Comparison of ENCODE assay signal across 14 cellular contexts in genomic region chr2:17166506-17166905, GRCh38.
DNase-seq lines count a peak whose midpoint lies in the region; ATAC-seq and TF ChIP-seq lines count a peak whose summit lies in the region.
"Had no signal": no experiment of that assay in that cellular context is flagged by ENCODE, and none has a peak within 500 bp of the region (broad histone marks: within the 10 kb centered on the region; RNA-seq: fewer than 3 reads in every experiment).

No MANE protein-coding gene starts in this region.

- ATAC-seq in HG03520 (IDR thresholded peaks at IDR 0.05; ENCODE audit: unreplicated experiment): no peak
- no peak for ATAC-seq in HG02623 (IDR thresholded peaks at IDR 0.05; ENCODE audit: unreplicated experiment)
- ATAC-seq: natural killer cell had no signal

- H3K4me3 ChIP-seq in LNCaP clone FGC (ENCODE audit: low read depth, low read length): no peak overlapping the region

- DNase-seq in ELR (ENCODE audit: low read depth) (peak; percentile 35), LNCaP clone FGC (ENCODE audit: low read depth) (peak; percentile 50), amniotic epithelial cell (ENCODE audit: low read depth) (peak; percentile 70), left kidney (ENCODE audit: low read depth, low spot score) (peak; percentile 68), SIG-M5 (lab: John Stamatoyannopoulos, UW) (no peak), NK-92 (lab: John Stamatoyannopoulos, UW; ENCODE audit: unreplicated experiment) (no peak)
- DNase-seq: activated CD4-positive, alpha-beta memory T cell treated with anti-CD3 and anti-CD28 coated beads for 36 hours; effector CD8-positive, alpha-beta T cell; natural killer cell; NCI-H2171 treated with DMSO at 0.1 percent for 48 hours; stimulated activated CD4-positive, alpha-beta T cell treated with anti-CD3 and anti-CD28 coated beads, Interleukin-15, amount 100 ng/mL, for 24 hours; stimulated activated naive CD4-positive, alpha-beta T cell had no signal

- no peak for TF ChIP-seq CTCF in LNCaP clone FGC (IDR thresholded peaks at IDR 0.05; ENCODE audit: control insufficient read depth, extremely low read depth, insufficient read depth)

Comparison
In these comparisons a context has a peak if more than half of its experiments do, and no peak if none do; other contexts are left out.
1. DNase-seq: peak in ELR (single experiment), LNCaP clone FGC (single experiment), amniotic epithelial cell (single experiment) and left kidney (single experiment); none in SIG-M5 (single experiment) and NK-92 (single experiment).